In the genomic region with DNA sequence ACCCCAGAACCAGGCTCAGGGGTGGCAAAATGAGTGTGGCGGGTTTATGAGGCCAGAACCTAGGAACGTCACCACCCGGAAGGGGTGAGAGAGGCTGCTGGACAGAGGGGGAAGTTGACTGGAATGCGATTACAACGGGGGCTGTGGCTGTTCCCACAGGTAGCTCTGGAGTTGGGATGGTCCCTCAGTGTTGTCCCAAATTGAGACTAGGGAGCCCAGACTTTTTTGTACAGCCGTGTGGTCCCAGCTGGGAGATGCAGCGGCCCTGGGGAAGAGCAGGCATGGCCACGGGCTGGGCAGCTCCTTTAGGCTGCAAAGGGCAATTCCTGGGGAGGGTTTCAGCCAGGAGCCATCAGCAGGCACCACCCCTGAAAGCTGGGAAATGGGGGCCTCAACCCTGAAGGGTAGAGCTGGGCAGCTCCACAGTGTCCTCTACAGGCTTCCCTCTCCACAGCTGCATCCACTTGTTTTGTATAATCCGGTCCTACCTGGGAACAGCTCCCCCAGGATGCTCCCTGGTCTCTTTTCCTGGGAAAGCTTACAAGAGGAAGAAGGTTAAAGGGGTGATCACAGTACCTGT, we compare ENCODE assay signal across 31 cellular contexts. TPM values are rescaled to one million over a fixed set of nuclear protein-coding genes. Genes with fewer than 3 reads are reported as not detected.
"Had no signal": no experiment of that assay in that cellular context is flagged by ENCODE, and none has a peak within 500 bp of the region (broad histone marks: within the 10 kb centered on the region; RNA-seq: fewer than 3 reads in every experiment).

No MANE protein-coding gene starts in this region.

- ATAC-seq: activated CD4-positive, alpha-beta T cell treated with anti-CD3 and anti-CD28 coated beads for 36 hours; body of pancreas; left cardiac atrium; mucosa of descending colon; sciatic nerve had no signal

- DNase-seq: activated B cell treated with CpG ODN at 0.5 μM for 24 hours; activated CD4-positive, alpha-beta T cell treated with anti-CD3 and anti-CD28 coated beads for 36 hours; activated CD4-positive, alpha-beta T cell treated with anti-CD3 and anti-CD28 coated beads, Interleukin-2, amount 50 U/mL, for 4 hours; activated naive CD4-positive, alpha-beta T cell treated with anti-CD3 and anti-CD28 coated beads, Interleukin-2, amount 10 ng/mL, durations not matched to agents 7 days and 5 days; activated T-cell treated with anti-CD3 and anti-CD28 coated beads, Interleukin-2, amount 50 U/mL, for 24 hours; anterior cingulate cortex; body of pancreas; effector CD4-positive, alpha-beta T cell; erythroblast; foreskin fibroblast; hippocampal formation; left cardiac atrium; mucosa of descending colon; nephron progenitor cell; nucleus accumbens; stimulated activated CD4-positive, alpha-beta T cell treated with anti-CD3 and anti-CD28 coated beads, Interleukin-2, amount 100 ng/mL, for 48 hours; stimulated activated naive CD4-positive, alpha-beta T cell; T-helper 1 cell; upper lobe of left lung had no signal

- H3K9me3 Mint-ChIP-seq: activated B cell treated with CpG ODN at 0.5 μM for 24 hours; activated naive CD4-positive, alpha-beta T cell treated with anti-CD3 and anti-CD28 coated beads, Interleukin-2, amount 10 ng/mL, durations not matched to agents 7 days and 5 days; activated T-cell treated with anti-CD3 and anti-CD28 coated beads, Interleukin-2, amount 50 U/mL, for 24 hours; activated T-helper 2 cell treated with anti-CD3 and anti-CD28 coated beads, Interferon-gamma antibody, Interleukin-2, Interleukin-4, amounts not matched to agents 10 μg/mL and 5 μg/mL and 100 μg/mL, durations not matched to agents 14 hours and 24 hours and 36 hours; dendritic cell treated with granulocyte-macrophage colony-stimulating factor and Interleukin-4, amounts not matched to agents 40 ng/mL and 50 ng/mL, for 4 days; memory B cell; nephron progenitor cell had no signal

- H3K27me3 Mint-ChIP-seq: activated CD4-positive, alpha-beta T cell treated with anti-CD3 and anti-CD28 coated beads for 36 hours; activated T-cell treated with anti-CD3 and anti-CD28 coated beads, Interleukin-2, amount 50 U/mL, for 24 hours had no signal

- H3K27ac ChIP-seq: body of pancreas, cardiac muscle cell, SJSA1, thoracic aorta, upper lobe of left lung had no signal

- H3K36me3 ChIP-seq: cardiac muscle cell, SJSA1, thoracic aorta, upper lobe of left lung had no signal

- H3K9me3 ChIP-seq: body of pancreas, mucosa of descending colon, SJSA1, thoracic aorta, upper lobe of left lung had no signal

- H3K36me3 Mint-ChIP-seq: activated naive CD4-positive, alpha-beta T cell treated with anti-CD3 and anti-CD28 coated beads, Interleukin-2, amount 10 ng/mL, durations not matched to agents 7 days and 5 days; memory B cell had no signal

- H3K4me3 ChIP-seq: body of pancreas, cardiac muscle cell, mucosa of descending colon, SJSA1, smooth muscle cell, thoracic aorta, upper lobe of left lung had no signal

- H3K4me3 Mint-ChIP-seq: activated B cell treated with CpG ODN at 0.5 μM for 24 hours; activated CD4-positive, alpha-beta T cell treated with anti-CD3 and anti-CD28 coated beads for 36 hours; activated naive CD4-positive, alpha-beta T cell treated with anti-CD3 and anti-CD28 coated beads, Interleukin-2, amount 10 ng/mL, durations not matched to agents 7 days and 5 days; activated T-cell treated with anti-CD3 and anti-CD28 coated beads, Interleukin-2, amount 50 U/mL, for 24 hours; dendritic cell treated with granulocyte-macrophage colony-stimulating factor and Interleukin-4, amounts not matched to agents 40 ng/mL and 50 ng/mL, for 4 days; memory B cell; nephron progenitor cell had no signal

- H3K27me3 ChIP-seq: body of pancreas, upper lobe of left lung had no signal

- H3K27ac Mint-ChIP-seq: activated B cell treated with CpG ODN at 0.5 μM for 24 hours; activated CD4-positive, alpha-beta T cell treated with anti-CD3 and anti-CD28 coated beads for 36 hours; activated naive CD4-positive, alpha-beta T cell treated with anti-CD3 and anti-CD28 coated beads, Interleukin-2, amount 10 ng/mL, durations not matched to agents 7 days and 5 days; activated T-cell treated with anti-CD3 and anti-CD28 coated beads, Interleukin-2, amount 50 U/mL, for 24 hours; activated T-helper 2 cell treated with anti-CD3 and anti-CD28 coated beads, Interferon-gamma antibody, Interleukin-2, Interleukin-4, amounts not matched to agents 10 μg/mL and 5 μg/mL and 100 μg/mL, durations not matched to agents 14 hours and 24 hours and 36 hours; dendritic cell treated with granulocyte-macrophage colony-stimulating factor and Interleukin-4, amounts not matched to agents 40 ng/mL and 50 ng/mL, for 4 days; memory B cell; nephron progenitor cell had no signal

RNA-seq across cellular contexts. Expression of gene GDF10, which starts 11.0 kb away (rescaled TPM):
- total RNA-seq: activated B cell treated with CpG ODN at 0.5 μM for 24 hours, glomerular endothelial cell, SJSA1 had no signal

RNA-seq across cellular contexts. Expression of gene GDF2, which starts 33.2 kb away (rescaled TPM):
- total RNA-seq: activated B cell treated with CpG ODN at 0.5 μM for 24 hours; activated CD4-positive, alpha-beta T cell treated with anti-CD3 and anti-CD28 coated beads for 36 hours; activated T-helper 2 cell treated with anti-CD3 and anti-CD28 coated beads, Interferon-gamma antibody, Interleukin-2, Interleukin-4, amounts not matched to agents 10 μg/mL and 5 μg/mL and 100 μg/mL, durations not matched to agents 14 hours and 24 hours and 36 hours; body of pancreas; cerebellum; fibroblast of lung; glomerular endothelial cell; left cardiac atrium; lower leg skin; mucosa of descending colon; sciatic nerve; SJSA1; smooth muscle cell; thoracic aorta; upper lobe of left lung had no signal

RNA-seq across cellular contexts. Expression of gene RBP3, which starts 59.2 kb away (rescaled TPM):
- total RNA-seq: activated B cell treated with CpG ODN at 0.5 μM for 24 hours; activated CD4-positive, alpha-beta T cell treated with anti-CD3 and anti-CD28 coated beads for 36 hours; activated T-helper 2 cell treated with anti-CD3 and anti-CD28 coated beads, Interferon-gamma antibody, Interleukin-2, Interleukin-4, amounts not matched to agents 10 μg/mL and 5 μg/mL and 100 μg/mL, durations not matched to agents 14 hours and 24 hours and 36 hours; body of pancreas; cardiac muscle cell; cerebellum; fibroblast of lung; glomerular endothelial cell; left cardiac atrium; lower leg skin; mucosa of descending colon; sciatic nerve; SJSA1; smooth muscle cell; thoracic aorta; upper lobe of left lung had no signal
